In genomic region chr11:4095509-4096230, GRCh38 we compare ENCODE assay signal across 8 cellular contexts. TPM values are rescaled to one million over a fixed set of nuclear protein-coding genes. Genes with fewer than 3 reads are reported as not detected.
A peak's percentile ranks its signal among the peaks of the same experiment; 100 is the strongest.
DNase-seq lines count a peak whose midpoint lies in the region; ATAC-seq, FAIRE-seq and TF ChIP-seq lines count a peak whose summit lies in the region.

No MANE protein-coding gene starts in this region.

- DNase-seq in EH (ENCODE audit: low read depth) = peak; percentile 84
- peak; percentile 13 to 20 for DNase-seq in Kasumi-1 (lab: John Stamatoyannopoulos, UW)
- DNase-seq in amniotic epithelial cell (ENCODE audit: low read depth) = peak; percentile 84
- no peak for DNase-seq in keratinocyte (ENCODE audit: low read depth, low spot score)
- no peak for DNase-seq in suprapubic skin (ENCODE audit: low spot score in 2 of 2)
- DNase-seq in hypothalamus (lab: John Stamatoyannopoulos, UW) = no peak
- DNase-seq in hippocampal formation (lab: John Stamatoyannopoulos, UW) = no peak

- H3K27ac ChIP-seq in keratinocyte (ENCODE audit: control insufficient read depth, insufficient read depth, low read length) (peak overlapping the region; percentile 81), suprapubic skin (peak overlapping the region; percentile 96)

- peak overlapping the region; percentile 87 for H3K9ac ChIP-seq in keratinocyte (ENCODE audit: control insufficient read depth, extremely low read depth, insufficient read depth, low read length)

- 6% methylated on average over 10 of the region's 10 CpGs for WGBS in suprapubic skin

- dilution Hi-C loops in keratinocyte (cut with MboI; ENCODE audit: extremely low pct_ligation_motif_present, low sequenced_read_pairs) = no loop called here

- no peak for ATAC-seq in HG02970 (IDR thresholded peaks at IDR 0.05; ENCODE audit: low FRiP score, unreplicated experiment)

- H3K4me3 ChIP-seq in keratinocyte (ENCODE audit: control insufficient read depth in 2 of 3, extremely low read depth in 1 of 3, insufficient read depth in 2 of 3, low read depth in 1 of 3, low read length in 3 of 3) = peak overlapping the region; percentile 77 to 92 (median 92)
- H3K4me3 ChIP-seq in suprapubic skin = peak overlapping the region; percentile 89

- peak overlapping the region; percentile 99 for H3K4me2 ChIP-seq in keratinocyte (ENCODE audit: control insufficient read depth, extremely low read depth, insufficient read depth, low read depth, low read length)

- no peaks in the 10 kb centered on the region for H4K20me1 ChIP-seq in keratinocyte (ENCODE audit: control insufficient read depth, extremely low read depth, insufficient read depth, low read length)

- TF ChIP-seq EP300 in suprapubic skin (IDR thresholded peaks at IDR 0.05) = no peak

- H3K79me2 ChIP-seq in keratinocyte (ENCODE audit: control insufficient read depth, insufficient read depth, low read length) = peaks cover 44% of the 10 kb centered on the region

- H3K9me3 ChIP-seq in keratinocyte (ENCODE audit: control insufficient read depth, low read depth, low read length) = no peaks in the 10 kb centered on the region
- H3K9me3 ChIP-seq in suprapubic skin = no peaks in the 10 kb centered on the region

- FAIRE-seq in keratinocyte (lab: Jason Lieb, UNC) = peak; percentile 5

- no peak for TF ChIP-seq POLR2A in suprapubic skin (IDR thresholded peaks at IDR 0.05)

- TF ChIP-seq CTCF in keratinocyte (optimal IDR thresholded peaks at IDR 0.05 in 1 of 3, IDR thresholded peaks at IDR 0.05 in 1 of 3, conservative IDR thresholded peaks at IDR 0.05 in 1 of 3; ENCODE audit: extremely low read depth in 1 of 3, insufficient read depth in 2 of 3, low read length in 3 of 3) (peak in 1 of 3 experiments; percentile 8), suprapubic skin (IDR thresholded peaks at IDR 0.05) (no peak)

- H2AFZ ChIP-seq in keratinocyte (ENCODE audit: control insufficient read depth, low read length) = peak overlapping the region; percentile 85

- H3K4me1 ChIP-seq in keratinocyte (ENCODE audit: control insufficient read depth, extremely low read depth, insufficient read depth, low read length) (peaks cover 22% of the 10 kb centered on the region), suprapubic skin (peaks cover 34% of the 10 kb centered on the region)

- no peaks in the 10 kb centered on the region for H3K27me3 ChIP-seq in keratinocyte (ENCODE audit: control insufficient read depth, extremely low read depth, insufficient read depth, low read length)
- no peaks in the 10 kb centered on the region for H3K27me3 ChIP-seq in suprapubic skin

- H3K36me3 ChIP-seq in keratinocyte (ENCODE audit: control insufficient read depth in 2 of 2, extremely low read depth in 1 of 2, insufficient read depth in 2 of 2, low read length in 2 of 2) = peaks cover 0 to 1% of the 10 kb centered on the region in 2 experiments
- peaks cover 12% of the 10 kb centered on the region for H3K36me3 ChIP-seq in suprapubic skin

- no peaks in the 10 kb centered on the region for H3K9me1 ChIP-seq in keratinocyte (ENCODE audit: control insufficient read depth, extremely low read depth, insufficient read depth, low read length)

RNA-seq across cellular contexts. Expression of gene RRM1, which starts 1.1 kb away (rescaled TPM):
- polyA plus RNA-seq in keratinocyte = 30.6 to 65.6 TPM (median 60.2 TPM) in 3 replicates
- 20.6 TPM for polyA plus RNA-seq in keratinocyte (2011; ENCODE audit: low read depth)
- polyA plus RNA-seq in keratinocyte (2011; cell fraction: cytosol; rRNA removed) = 20.8 and 35.0 TPM in 2 replicates
- 28.9 and 31.0 TPM in 2 replicates for polyA plus RNA-seq in keratinocyte (2011; cell fraction: nucleus; rRNA removed)
- polyA plus RNA-seq in keratinocyte (2012; ENCODE audit: low replicate concordance) = 33.6 and 45.3 TPM in 2 replicates
- 48.1 to 105 TPM (median 66.1 TPM) in 3 replicates for polyA minus RNA-seq in keratinocyte
- polyA minus RNA-seq in keratinocyte (2011; cell fraction: cytosol; rRNA and poly(A)+ RNA removed) = 39.5 TPM
- 14.6 and 40.6 TPM in 2 replicates for polyA minus RNA-seq in keratinocyte (2011; cell fraction: nucleus; rRNA and poly(A)+ RNA removed)
- total RNA-seq in suprapubic skin = 100 to 1,000 TPM in 1 of 4 donors, 10 to 100 TPM in 3; 70.4 to 145 (median 80.0) TPM

Comparison
In these comparisons a context has a peak if more than half of its experiments do, and no peak if none do; other contexts are left out.
1. DNase-seq: peak in EH (single experiment), Kasumi-1 (2 of 2) and amniotic epithelial cell (single experiment); none in keratinocyte (single experiment), suprapubic skin (0 of 2), hypothalamus (0 of 51) and hippocampal formation (0 of 2).